9 cellular contexts compared by ENCODE assay signal in genomic region chr5:134113572-134113907, GRCh38. TPM values are rescaled to one million over a fixed set of nuclear protein-coding genes. Genes with fewer than 3 reads are reported as not detected.
DNase-seq lines count a peak whose midpoint lies in the region; ATAC-seq lines count a peak whose summit lies in the region.
"Had no signal": no experiment of that assay in that cellular context is flagged by ENCODE, and none has a peak within 500 bp of the region (broad histone marks: within the 10 kb centered on the region; RNA-seq: fewer than 3 reads in every experiment).

No MANE protein-coding gene starts in this region.

- H3K4me1 ChIP-seq in mesendoderm (ENCODE audit: control insufficient read depth, low read depth, low read length) (peaks cover 22% of the 10 kb centered on the region), stomach smooth muscle (ENCODE audit: control insufficient read depth, insufficient read depth, low read length) (peaks cover 14% of the 10 kb centered on the region)

- H3K4ac ChIP-seq in mesendoderm (ENCODE audit: low read depth, low read length): no peak overlapping the region

- H3K4me3 ChIP-seq in mesendoderm (ENCODE audit: low read length): peak overlapping the region; percentile 50
- H3K4me3 ChIP-seq in stomach smooth muscle (ENCODE audit: low read length in 2 of 2): peak overlapping the region; percentile 81 to 85

- no peaks in the 10 kb centered on the region for H3K27me3 Mint-ChIP-seq in activated CD4-positive, alpha-beta T cell treated with anti-CD3 and anti-CD28 coated beads for 36 hours
- H3K27me3 Mint-ChIP-seq in activated naive CD8-positive, alpha-beta T cell treated with anti-CD3 and anti-CD28 coated beads for 36 hours: no peaks in the 10 kb centered on the region

- H3K27ac ChIP-seq in mesendoderm (ENCODE audit: low read depth, low read length) (no peak overlapping the region), stomach smooth muscle (ENCODE audit: low read length) (no peak overlapping the region)

- peak overlapping the region; percentile 97 for H3K27ac Mint-ChIP-seq in activated CD4-positive, alpha-beta T cell treated with anti-CD3 and anti-CD28 coated beads for 36 hours
- H3K27ac Mint-ChIP-seq in activated naive CD8-positive, alpha-beta T cell treated with anti-CD3 and anti-CD28 coated beads for 36 hours: peak overlapping the region; percentile 93

- H3K27me3 ChIP-seq in mesendoderm (ENCODE audit: insufficient read depth, low read length, poor library complexity) (no peaks in the 10 kb centered on the region), stomach smooth muscle (ENCODE audit: control insufficient read depth in 1 of 2, insufficient read depth in 2 of 2, low read length in 2 of 2) (peaks cover 14 to 22% of the 10 kb centered on the region in 2 donors)

- no peak overlapping the region for H4K8ac ChIP-seq in mesendoderm (ENCODE audit: low read depth, low read length)

- H2BK120ac ChIP-seq in mesendoderm (ENCODE audit: low read depth, low read length): no peak overlapping the region

- no peaks in the 10 kb centered on the region for H3K9me3 Mint-ChIP-seq in activated CD4-positive, alpha-beta T cell treated with anti-CD3 and anti-CD28 coated beads for 36 hours (ENCODE audit: low read depth)
- no peaks in the 10 kb centered on the region for H3K9me3 Mint-ChIP-seq in activated naive CD8-positive, alpha-beta T cell treated with anti-CD3 and anti-CD28 coated beads for 36 hours

- H3K4me2 ChIP-seq in mesendoderm (ENCODE audit: low read length): peak overlapping the region; percentile 92

- no peak overlapping the region for H2AK5ac ChIP-seq in mesendoderm (ENCODE audit: low read length)

- no peak overlapping the region for H2BK5ac ChIP-seq in mesendoderm (ENCODE audit: low read length)

- WGBS in mesendoderm (ENCODE audit: extremely low coverage, insufficient coverage, low lambda C conversion rate): no CpG with 5 or more reads among the region's 24 CpGs

- intact Hi-C loops in activated CD4-positive, alpha-beta T cell treated with anti-CD3 and anti-CD28 coated beads for 36 hours (cut with DNase I, micrococcal nuclease): loop anchor here in 1 of 2 experiments (5.0 kb wide), 3 partner anchors 114 to 414 kb away; partner anchors contain the start of genes C5orf15, JADE2 and PPP2CA

- peaks cover 30% of the 10 kb centered on the region for H3K36me3 Mint-ChIP-seq in activated CD4-positive, alpha-beta T cell treated with anti-CD3 and anti-CD28 coated beads for 36 hours (ENCODE audit: low read depth)
- peaks cover 13% of the 10 kb centered on the region for H3K36me3 Mint-ChIP-seq in activated naive CD8-positive, alpha-beta T cell treated with anti-CD3 and anti-CD28 coated beads for 36 hours

- peaks cover 12% of the 10 kb centered on the region for H3K79me1 ChIP-seq in mesendoderm (ENCODE audit: low read length)

- POLR2A ChIA-PET in activated CD4-positive, alpha-beta T cell treated with anti-CD3 and anti-CD28 coated beads for 36 hours (lab: Charles Lee): interaction anchor here (0.7 to 4.9 kb wide), 10 partner anchors 13 to 108 kb away, joined by 3 to 59 read pairs (median 4); partner anchors contain the start of gene VDAC1

- H3K4me3 Mint-ChIP-seq in activated CD4-positive, alpha-beta T cell treated with anti-CD3 and anti-CD28 coated beads for 36 hours: peak overlapping the region; percentile 85
- peak overlapping the region; percentile 83 for H3K4me3 Mint-ChIP-seq in activated naive CD8-positive, alpha-beta T cell treated with anti-CD3 and anti-CD28 coated beads for 36 hours

- H3K9ac ChIP-seq in mesendoderm (ENCODE audit: low read length) (peak overlapping the region; percentile 80), stomach smooth muscle (ENCODE audit: low read length in 2 of 2) (no peak overlapping the region)

- H3K79me2 ChIP-seq in mesendoderm (ENCODE audit: control insufficient read depth, insufficient read depth, low read length): peaks cover 12% of the 10 kb centered on the region

- peak overlapping the region; percentile 29 for H3K18ac ChIP-seq in mesendoderm (ENCODE audit: low read length)

- peaks cover 56% of the 10 kb centered on the region for H3K4me1 Mint-ChIP-seq in activated CD4-positive, alpha-beta T cell treated with anti-CD3 and anti-CD28 coated beads for 36 hours
- peaks cover 61% of the 10 kb centered on the region for H3K4me1 Mint-ChIP-seq in activated naive CD8-positive, alpha-beta T cell treated with anti-CD3 and anti-CD28 coated beads for 36 hours

- ATAC-seq in activated CD4-positive, alpha-beta T cell treated with anti-CD3 and anti-CD28 coated beads for 36 hours: no peak
- no peak for ATAC-seq in HG02885 (IDR thresholded peaks at IDR 0.05; ENCODE audit: poor library complexity, unreplicated experiment)

- peak overlapping the region; percentile 90 for H3K56ac ChIP-seq in mesendoderm (ENCODE audit: low read length)

- no peaks in the 10 kb centered on the region for H3K9me3 ChIP-seq in stomach smooth muscle (ENCODE audit: control insufficient read depth in 2 of 2, low read length in 2 of 2)

- no peak overlapping the region for H4K5ac ChIP-seq in mesendoderm (ENCODE audit: low read length)

- H3K36me3 ChIP-seq in mesendoderm (ENCODE audit: control insufficient read depth, insufficient read depth, low read length): no peaks in the 10 kb centered on the region
- no peaks in the 10 kb centered on the region for H3K36me3 ChIP-seq in stomach smooth muscle (ENCODE audit: control insufficient read depth in 2 of 2, insufficient read depth in 2 of 2, low read length in 2 of 2)

- CTCF ChIA-PET in activated CD4-positive, alpha-beta T cell treated with anti-CD3 and anti-CD28 coated beads for 36 hours (lab: Charles Lee): interaction anchor here (1.6 to 12.0 kb wide), 4 partner anchors 15 to 73 kb away, joined by 5 to 109 read pairs (median 64); no protein-coding TSS in a partner anchor

- DNase-seq in activated CD4-positive, alpha-beta T cell treated with anti-CD3 and anti-CD28 coated beads for 36 hours: no peak
- DNase-seq in activated CD4-positive, alpha-beta T cell treated with anti-CD3 and anti-CD28 coated beads, Interleukin-2, amount 50 U/mL, for 1 hour: no peak
- DNase-seq in activated naive CD8-positive, alpha-beta T cell treated with anti-CD3 and anti-CD28 coated beads for 36 hours: peak; percentile 33
- DNase-seq in mesendoderm: no peak
- DNase-seq in DMS79 (lab: John Stamatoyannopoulos, UW): no peak
- DNase-seq in activated CD4-positive, CD25-positive, alpha-beta regulatory T cell treated with anti-CD3 and anti-CD28 coated beads, Interleukin-2, amount 50 U/mL, for 72 hours: no peak
- DNase-seq: KG1 had no signal

- peak overlapping the region; percentile 85 for H3K23ac ChIP-seq in mesendoderm (ENCODE audit: low read length)

- H2BK15ac ChIP-seq in mesendoderm (replicated peaks; ENCODE audit: low read depth): no peak overlapping the region

RNA-seq across cellular contexts. Expression of gene TCF7, which starts 0.9 kb away (rescaled TPM):
- 100 to 1,000 TPM in 1 of 2 experiments, 10 to 100 TPM in 1; 94.8 to 117 TPM for total RNA-seq in activated CD4-positive, alpha-beta T cell treated with anti-CD3 and anti-CD28 coated beads for 36 hours
- total RNA-seq in activated naive CD8-positive, alpha-beta T cell treated with anti-CD3 and anti-CD28 coated beads for 36 hours: 10 to 100 TPM; 66.4 to 68.7 TPM
- polyA plus RNA-seq in mesendoderm (2013, experiment 1 of 2): 24.2 TPM
- 22.1 TPM for polyA plus RNA-seq in mesendoderm (2013, experiment 2 of 2)
